8 cellular contexts compared by ENCODE assay signal in the genomic region with DNA sequence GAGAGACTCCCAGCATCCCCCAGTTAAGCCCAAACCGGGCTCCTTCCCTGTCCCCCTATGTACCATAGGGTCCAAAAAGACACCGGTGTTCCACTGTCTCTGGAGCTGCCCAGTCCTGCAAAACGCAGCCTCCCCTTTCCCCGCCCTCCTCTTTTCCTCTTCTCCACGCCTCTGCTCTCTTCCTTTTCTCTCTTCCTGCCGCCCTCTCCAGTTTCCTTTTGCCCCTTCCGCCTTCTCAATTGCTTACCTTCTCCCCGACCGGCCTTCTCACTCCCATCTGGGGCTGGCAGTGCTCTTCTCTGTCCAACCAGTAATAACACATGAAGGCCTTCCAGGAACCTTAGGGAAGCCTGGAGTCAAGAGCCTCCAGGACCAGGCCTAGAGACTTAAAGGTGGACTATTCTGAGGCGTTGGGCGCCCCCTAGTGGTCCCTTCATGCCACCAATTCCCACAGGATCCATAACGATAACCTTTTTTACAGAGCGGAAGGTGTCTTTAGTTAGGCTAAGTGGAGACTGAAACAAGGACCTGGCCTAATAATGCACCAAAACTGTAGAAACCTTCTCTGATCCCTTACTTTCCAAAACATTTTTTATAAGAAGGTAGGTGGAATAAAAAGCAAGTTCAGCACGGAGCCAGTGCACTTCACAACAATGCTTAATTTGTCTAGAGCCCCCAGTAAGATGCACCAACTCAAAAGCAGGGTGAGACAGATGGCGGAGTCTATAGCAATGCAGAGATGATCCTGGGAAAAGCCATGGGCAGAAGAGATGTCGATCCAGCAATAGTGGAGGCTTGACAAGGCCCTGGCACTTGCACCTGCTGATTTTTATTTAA. TPM values are rescaled to one million over a fixed set of nuclear protein-coding genes. Genes with fewer than 3 reads are reported as not detected.
A peak's percentile ranks its signal among the peaks of the same experiment; 100 is the strongest.
DNase-seq lines count a peak whose midpoint lies in the region; ATAC-seq and TF ChIP-seq lines count a peak whose summit lies in the region.

No MANE protein-coding gene starts in this region.

- peak; percentile 26 to 82 (median 60) for TF ChIP-seq CTCF in sigmoid colon (IDR thresholded peaks at IDR 0.05)

- peak; percentile 53 for ATAC-seq in GM21515 (IDR thresholded peaks at IDR 0.05; ENCODE audit: unreplicated experiment)
- peak; percentile 73 to 82 for ATAC-seq in right cardiac atrium
- ATAC-seq in HG02973 (IDR thresholded peaks at IDR 0.05; ENCODE audit: unreplicated experiment), result no peak

- no peaks in the 10 kb centered on the region for H3K36me3 ChIP-seq in sigmoid colon

- DNase-seq in COR-L47 (lab: John Stamatoyannopoulos, UW) (peak; percentile 11), NCI-H1105 (lab: John Stamatoyannopoulos, UW) (peak; percentile 34), T-helper 2 cell (peak; percentile 21 to 65 (median 42)), amygdala (lab: John Stamatoyannopoulos, UW) (peak in 50 of 56 donors; percentile 3 to 93 (median 50)), right cardiac atrium (peak; percentile 80 to 93 (median 84)), sigmoid colon (peak; percentile 90)

- H3K27ac ChIP-seq in right cardiac atrium (ENCODE audit: low read length) (no peak overlapping the region), sigmoid colon (peak overlapping the region in 1 of 4 donors; percentile 29)

- no peak for TF ChIP-seq EP300 in sigmoid colon (IDR thresholded peaks at IDR 0.05)

- intact Hi-C loops in right cardiac atrium (cut with DNase I), result no loop called here
- intact Hi-C loops in sigmoid colon (cut with DNase I), result loop anchor here (5.0 to 10.0 kb wide), 8 partner anchors 81 to 1066 kb away; a partner anchor contains a TSS

- WGBS in right cardiac atrium, result 55% methylated on average over 16 of the region's 16 CpGs
- WGBS in sigmoid colon, 2 donors, result 41 to 55% methylated on average over 16 of the region's 16 CpGs

- H3K4me1 ChIP-seq in right cardiac atrium (ENCODE audit: control insufficient read depth, insufficient read depth, low read length) (peaks cover 5% of the 10 kb centered on the region), sigmoid colon (peaks cover 0 to 36% (median 30%) of the 10 kb centered on the region in 4 donors)

- H3K9me3 ChIP-seq in right cardiac atrium (ENCODE audit: control insufficient read depth, low read length) (no peaks in the 10 kb centered on the region), sigmoid colon (no peaks in the 10 kb centered on the region)

- no peak overlapping the region for H3K4me3 ChIP-seq in right cardiac atrium (ENCODE audit: low read length)
- H3K4me3 ChIP-seq in sigmoid colon, result no peak overlapping the region

- TF ChIP-seq POLR2A in sigmoid colon (IDR thresholded peaks at IDR 0.05), result no peak

- H3K27me3 ChIP-seq in right cardiac atrium (ENCODE audit: control insufficient read depth, insufficient read depth), result no peaks in the 10 kb centered on the region
- H3K27me3 ChIP-seq in sigmoid colon, result no peaks in the 10 kb centered on the region

RNA-seq across cellular contexts. Expression of a gene that starts 27.2 kb away (rescaled TPM):
- 100 to 1,000 TPM; 112 to 137 (median 118) TPM for total RNA-seq in right cardiac atrium
- 113 TPM for polyA plus RNA-seq in right cardiac atrium
- 10 to 100 TPM; 32.7 to 56.3 (median 47.0) TPM for total RNA-seq in sigmoid colon
- 10 to 100 TPM; 16.6 to 22.4 (median 17.4) TPM for polyA plus RNA-seq in sigmoid colon

Comparison
In these comparisons a context has a peak if more than half of its experiments do, and no peak if none do; other contexts are left out.
1. DNase-seq: peak in every context shown above with its lines; median percentile 90 in sigmoid colon; 84 in right cardiac atrium; 50 in amygdala; 42 in T-helper 2 cell; 34 in NCI-H1105; 11 in COR-L47.